Comparison of ENCODE assay signal across 8 cellular contexts in genomic region chr2:32061973-32062861, GRCh38. TPM values are rescaled to one million over a fixed set of nuclear protein-coding genes. Genes with fewer than 3 reads are reported as not detected.
DNase-seq lines count a peak whose midpoint lies in the region; ATAC-seq and TF ChIP-seq lines count a peak whose summit lies in the region.

No MANE protein-coding gene starts in this region.

- H3K79me1 ChIP-seq in mesenchymal stem cell (replicated peaks; ENCODE audit: low read length, poor library complexity, severe bottlenecking): peaks cover 8% of the 10 kb centered on the region

- H2AK5ac ChIP-seq in mesenchymal stem cell (ENCODE audit: low read length, severe bottlenecking): no peak overlapping the region

- H4K8ac ChIP-seq in mesenchymal stem cell (ENCODE audit: low read length): no peak overlapping the region

- H3K9me3 ChIP-seq in HUES48 (ENCODE audit: control insufficient read depth, insufficient read depth, low read length): no peaks in the 10 kb centered on the region
- H3K9me3 ChIP-seq in SJSA1 (replicated peaks): no peaks in the 10 kb centered on the region
- H3K9me3 ChIP-seq in mesenchymal stem cell (ENCODE audit: control insufficient read depth, low read length): no peaks in the 10 kb centered on the region
- no peaks in the 10 kb centered on the region for H3K9me3 ChIP-seq in transverse colon

- no peak for ATAC-seq in effector memory CD8-positive, alpha-beta T cell (replicated peaks)
- no peak for ATAC-seq in GM21381 (IDR thresholded peaks at IDR 0.05; ENCODE audit: unreplicated experiment)
- no peak for ATAC-seq in GM18873 (IDR thresholded peaks at IDR 0.05; ENCODE audit: low FRiP score, unreplicated experiment)

- H3K14ac ChIP-seq in mesenchymal stem cell (ENCODE audit: low read length in 2 of 2): no peak overlapping the region

- H3K4me2 ChIP-seq in mesenchymal stem cell (ENCODE audit: low read length, poor library complexity, severe bottlenecking): peak overlapping the region; percentile 67

- no peak for TF ChIP-seq EP300 in transverse colon (IDR thresholded peaks at IDR 0.05; ENCODE audit: low read depth)

- 49% methylated on average over 13 of the region's 13 CpGs for WGBS in mesenchymal stem cell
- whole genome bisulfite sequencing in transverse colon (ENCODE audit: low coverage in 1 of 2), 2 donors: 2 to 44% methylated on average over 6 to 13 of the region's 13 CpGs

- H3K27ac Mint-ChIP-seq in effector memory CD8-positive, alpha-beta T cell: no peak overlapping the region

- H3K4me1 ChIP-seq in HUES48 (ENCODE audit: control insufficient read depth, insufficient read depth, low read length) (peaks cover 8% of the 10 kb centered on the region; the same call in 1 of the 2 replicates), SJSA1 (replicated peaks) (no peaks in the 10 kb centered on the region; the same call in 1 of the 2 replicates), mesenchymal stem cell (ENCODE audit: control insufficient read depth, insufficient read depth, low read depth, low read length) (peaks cover 11% of the 10 kb centered on the region), transverse colon (peaks cover 0 to 31% (median 14%) of the 10 kb centered on the region in 4 donors)

- peak overlapping the region in 1 of 2 experiments; percentile 58 for H3K4ac ChIP-seq in mesenchymal stem cell (ENCODE audit: low read depth in 1 of 2, low read length in 2 of 2)

- H2BK5ac ChIP-seq in mesenchymal stem cell (ENCODE audit: low read depth, low read length, poor library complexity, severe bottlenecking): no peak overlapping the region

- H3K36me3 ChIP-seq in HUES48 (ENCODE audit: control insufficient read depth, insufficient read depth, low read length): 0 out of 2 replicates have a peak, but pooled peaks cover 5% of the 10 kb centered on the region
- peaks cover 4% of the 10 kb centered on the region; the same call in 1 of the 2 replicates for H3K36me3 ChIP-seq in SJSA1
- peaks cover 0 to 7% of the 10 kb centered on the region in 2 experiments for H3K36me3 ChIP-seq in mesenchymal stem cell (ENCODE audit: control insufficient read depth in 1 of 2, insufficient read depth in 2 of 2, low read depth in 1 of 2, low read length in 2 of 2)
- H3K36me3 ChIP-seq in transverse colon: peaks cover 0 to 6% (median 0%) of the 10 kb centered on the region in 4 donors

- H3K4me3 Mint-ChIP-seq in effector memory CD8-positive, alpha-beta T cell: peak overlapping the region; percentile 98

- H2BK15ac ChIP-seq in mesenchymal stem cell (ENCODE audit: low read depth, poor library complexity, severe bottlenecking): no peak overlapping the region

- in situ Hi-C loops in transverse colon (cut with MboI; ENCODE audit: low pct_ligation_motif_present in 1 of 4, low pct_unique_long_range_greater_than_20kb in 1 of 4, low sequenced_read_pairs in 3 of 4): no loop called here

- intact Hi-C loops in transverse colon (cut with DNase I; ENCODE audit: low total_unique reads): no loop called here

- peak overlapping the region; percentile 72; the same call in 1 of the 2 replicates for H3K9ac ChIP-seq in HUES48 (ENCODE audit: low read depth, low read length)
- peak overlapping the region; percentile 92 for H3K9ac ChIP-seq in mesenchymal stem cell (ENCODE audit: low read length)

- no peak overlapping the region for H4K91ac ChIP-seq in mesenchymal stem cell (ENCODE audit: low read length)

- TF ChIP-seq POLR2A in transverse colon (IDR thresholded peaks at IDR 0.05): no peak

- no peak overlapping the region for H2BK12ac ChIP-seq in mesenchymal stem cell (ENCODE audit: low read length in 2 of 2)

- H3K4me1 Mint-ChIP-seq in effector memory CD8-positive, alpha-beta T cell (ENCODE audit: low read depth in 2 of 2): peaks cover 20 to 23% of the 10 kb centered on the region in 2 donors

- no peak for TF ChIP-seq CTCF in transverse colon (IDR thresholded peaks at IDR 0.05)

- peak overlapping the region; percentile 69 for H2AFZ ChIP-seq in mesenchymal stem cell (ENCODE audit: low read depth, low read length)

- H3K36me3 Mint-ChIP-seq in effector memory CD8-positive, alpha-beta T cell (ENCODE audit: insufficient read depth): peaks cover 13% of the 10 kb centered on the region

- H3K18ac ChIP-seq in mesenchymal stem cell (ENCODE audit: low read depth in 1 of 2, low read length in 2 of 2): peak overlapping the region in 1 of 2 experiments; percentile 9

- H3K27ac ChIP-seq in HUES48 (ENCODE audit: low read depth, low read length) (peak overlapping the region; percentile 94), SJSA1 (no peak overlapping the region), mesenchymal stem cell (ENCODE audit: low read length, poor library complexity, severe bottlenecking) (no peak overlapping the region), transverse colon (peak overlapping the region; percentile 90 to 98 (median 96))

- no peaks in the 10 kb centered on the region for H3K9me3 Mint-ChIP-seq in effector memory CD8-positive, alpha-beta T cell

- no peaks in the 10 kb centered on the region for H3K27me3 Mint-ChIP-seq in effector memory CD8-positive, alpha-beta T cell

- DNase-seq in D341Med (ENCODE audit: low spot score) (peak; percentile 23), SJSA1 (ENCODE audit: low read depth in 1 of 2, low spot score in 2 of 2) (peak in 1 of 2 experiments; percentile 5), mesenchymal stem cell (peak; percentile 80), transverse colon (peak; percentile 39)
- DNase-seq in effector memory CD8-positive, alpha-beta T cell: no peak

- H3K4me3 ChIP-seq in HUES48 (ENCODE audit: low read depth, low read length): peak overlapping the region; percentile 95
- peak overlapping the region; percentile 71 for H3K4me3 ChIP-seq in SJSA1
- peak overlapping the region in 1 of 2 experiments; percentile 97 for H3K4me3 ChIP-seq in mesenchymal stem cell (ENCODE audit: insufficient read depth in 1 of 2, low read depth in 1 of 2, low read length in 2 of 2)
- peak overlapping the region in 3 of 4 donors; percentile 82 to 93 (median 82) for H3K4me3 ChIP-seq in transverse colon

- H2BK120ac ChIP-seq in mesenchymal stem cell (ENCODE audit: low read depth, low read length): no peak overlapping the region

- H3K27me3 ChIP-seq in HUES48 (ENCODE audit: control insufficient read depth, insufficient read depth, low read length) (no peaks in the 10 kb centered on the region), SJSA1 (replicated peaks) (no peaks in the 10 kb centered on the region), mesenchymal stem cell (ENCODE audit: control insufficient read depth in 1 of 2, insufficient read depth in 1 of 2, low read length in 2 of 2) (no peaks in the 10 kb centered on the region), transverse colon (no peaks in the 10 kb centered on the region)

- no peak overlapping the region for H3K23ac ChIP-seq in mesenchymal stem cell (ENCODE audit: low read length in 2 of 2)

RNA-seq across cellular contexts. Expression of gene SPAST, which starts 1.1 kb away (rescaled TPM):
- total RNA-seq in SJSA1 (2014; rRNA removed; shearing (Covaris generic)): 16.7 and 19.1 TPM in 2 replicates
- polyA plus RNA-seq in mesenchymal stem cell (2013, experiment 1 of 2): 10.8 TPM
- polyA plus RNA-seq in mesenchymal stem cell (2013, experiment 2 of 2): 12.0 TPM
- 10 to 100 TPM; 15.3 to 26.7 (median 21.2) TPM for total RNA-seq in transverse colon

RNA-seq across cellular contexts. Expression of gene DPY30, which starts 22.6 kb away (rescaled TPM):
- total RNA-seq in SJSA1 (2014; rRNA removed; shearing (Covaris generic)): 99.9 and 116 TPM in 2 replicates
- polyA plus RNA-seq in mesenchymal stem cell (2013, experiment 1 of 2): 100 TPM
- polyA plus RNA-seq in mesenchymal stem cell (2013, experiment 2 of 2): 104 TPM
- total RNA-seq in transverse colon: 10 to 100 TPM in 3 of 4 donors, not detected in 1; 19.7 to 52.9 (median 42.6) TPM

RNA-seq across cellular contexts. Expression of gene MEMO1, which starts 51.4 kb away (rescaled TPM):
- total RNA-seq in SJSA1 (2014; rRNA removed; shearing (Covaris generic)): 50.2 and 54.6 TPM in 2 replicates
- 27.2 TPM for polyA plus RNA-seq in mesenchymal stem cell (2013, experiment 1 of 2)
- polyA plus RNA-seq in mesenchymal stem cell (2013, experiment 2 of 2): 28.3 TPM
- total RNA-seq in transverse colon: 10 to 100 TPM in 3 of 4 donors, 1 to 10 TPM in 1; 7.5 to 25.1 (median 17.0) TPM

Comparison
In these comparisons a context has a peak if more than half of its experiments do, and no peak if none do; other contexts are left out.
1. DNase-seq: peak in D341Med (single experiment), mesenchymal stem cell (single experiment) and transverse colon (single experiment); none in effector memory CD8-positive, alpha-beta T cell (0 of 3).
2. H3K27ac ChIP-seq: peak in HUES48 (single experiment) and transverse colon (4 of 4); none in SJSA1 (single experiment) and mesenchymal stem cell (single experiment).